Comparison of ENCODE assay signal across 19 cellular contexts in the genomic region with DNA sequence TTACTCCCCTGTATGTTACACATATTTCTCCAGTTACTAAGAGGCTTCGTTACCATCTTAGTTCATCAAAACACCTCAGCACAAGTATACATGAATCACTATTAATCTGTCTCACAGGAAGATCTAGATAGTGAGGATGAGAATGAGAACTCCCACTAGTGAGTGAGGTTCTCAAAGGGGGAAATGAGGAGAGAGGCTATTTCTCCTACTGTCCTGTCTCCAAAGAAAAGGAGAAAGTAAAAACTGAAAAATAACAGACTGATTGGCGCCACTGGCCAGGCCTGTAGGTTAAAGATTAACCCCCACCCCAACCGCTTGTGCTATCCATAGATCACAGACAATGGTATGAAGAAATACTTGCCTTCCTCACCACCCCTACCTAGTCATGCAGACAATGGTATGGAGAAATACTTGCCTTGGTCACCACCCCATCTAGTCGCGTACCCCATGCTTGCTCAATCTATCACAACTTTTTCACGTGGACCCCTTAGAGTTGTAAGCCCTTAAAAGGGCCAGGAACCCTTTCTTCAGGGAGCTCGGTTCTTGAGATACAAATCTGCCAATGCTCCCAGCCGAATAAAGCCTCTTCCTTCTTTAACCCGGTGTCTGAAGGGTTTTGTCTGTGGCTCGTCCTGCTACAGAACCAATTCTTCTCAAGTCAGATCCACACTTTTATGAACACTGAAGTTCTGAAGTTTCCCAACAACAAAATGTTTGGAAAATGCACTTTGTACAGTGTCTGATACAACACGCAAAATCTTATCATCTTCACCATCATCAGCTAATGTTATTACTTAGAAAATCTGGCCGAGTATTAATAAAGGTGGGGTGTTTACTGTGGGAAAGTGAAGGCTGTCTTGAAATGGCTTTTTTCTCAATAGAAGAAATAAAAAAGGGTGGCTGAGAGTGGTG.
"Had no signal": no experiment of that assay in that cellular context is flagged by ENCODE, and none has a peak within 500 bp of the region (broad histone marks: within the 10 kb centered on the region; RNA-seq: fewer than 3 reads in every experiment).

No MANE protein-coding gene starts in this region.

- H3K27ac ChIP-seq: neutrophil, pancreas, right lobe of liver, stomach, testis, tibial artery had no signal

- H3K4me1 ChIP-seq: pancreas, right lobe of liver, stomach, testis, tibial artery had no signal

- H3K36me3 ChIP-seq: neutrophil, pancreas, right lobe of liver, stomach, tibial artery had no signal

- H3K9me3 ChIP-seq: pancreas, right lobe of liver, testis had no signal

- DNase-seq: cortex of kidney; effector memory CD8-positive, alpha-beta T cell; hypothalamus; immature natural killer cell; islet precursor cell; natural killer cell; pancreas; retina; right lobe of liver; small intestine; stimulated activated CD4-positive, alpha-beta T cell treated with anti-CD3 and anti-CD28 coated beads, Interleukin-15, amount 100 ng/mL, for 24 hours; stimulated activated CD4-positive, alpha-beta T cell treated with anti-CD3 and anti-CD28 coated beads, Interleukin-2, amount 100 ng/mL, for 48 hours; stimulated activated naive CD4-positive, alpha-beta T cell treated with Interleukin-2 at 50 U/mL for 16 hours; stomach; testis; tibial artery had no signal

- ATAC-seq: effector memory CD8-positive, alpha-beta T cell; left lobe of liver; natural killer cell; pancreas; right lobe of liver had no signal

- H3K4me3 ChIP-seq: lung, pancreas, right lobe of liver, stomach, testis, tibial artery had no signal

- H3K27me3 ChIP-seq: neutrophil, pancreas, right lobe of liver, stomach, testis, tibial artery had no signal
